In genomic region chr7:73978681-73979563, GRCh38 we compare ENCODE assay signal across 8 cellular contexts. TPM values are rescaled to one million over a fixed set of nuclear protein-coding genes. Genes with fewer than 3 reads are reported as not detected.
DNase-seq lines count a peak whose midpoint lies in the region; ATAC-seq, FAIRE-seq and TF ChIP-seq lines count a peak whose summit lies in the region.

No MANE protein-coding gene starts in this region.

- peak overlapping the region; percentile 26 for H3K4me2 ChIP-seq in HCT116 (ENCODE audit: low read length)
- H3K4me2 ChIP-seq in K562 (ENCODE audit: insufficient read depth, low read length): no peak overlapping the region

- H3K9me3 ChIP-seq in HCT116 (ENCODE audit: control insufficient read depth in 1 of 2, insufficient read depth in 1 of 2, low read depth in 1 of 2, low read length in 2 of 2) (no peaks in the 10 kb centered on the region), K562 (replicated peaks; ENCODE audit: control insufficient read depth, insufficient read depth, low read depth, low read length) (no peaks in the 10 kb centered on the region), liver (ENCODE audit: control insufficient read depth in 4 of 4, low read length in 3 of 4) (no peaks in the 10 kb centered on the region)

- BruUV-seq in HCT116 (replicated peaks; lab: Mats Ljungman, UMichigan): no TSS peak
- BruUV-seq in K562 (replicated peaks; lab: Mats Ljungman, UMichigan): no TSS peak

- no peak overlapping the region for H3K4me3 Mint-ChIP-seq in mesothelial cell of epicardium

- H3K4me3 ChIP-seq in HCT116 (replicated peaks in 1 of 2; ENCODE audit: low read depth in 1 of 2, low read length in 2 of 2) (no peak overlapping the region), K562 (no peak overlapping the region), liver (ENCODE audit: low read depth in 1 of 3, low read length in 3 of 3) (no peak overlapping the region)

- no peaks in the 10 kb centered on the region for H3K9me1 ChIP-seq in K562 (ENCODE audit: control insufficient read depth, insufficient read depth, low read length)

- H3K9me3 Mint-ChIP-seq in mesothelial cell of epicardium: no peaks in the 10 kb centered on the region

- TF ChIP-seq POLR2A in HCT116 (IDR thresholded peaks at IDR 0.05; ENCODE audit: borderline replicate concordance, extremely low read depth, insufficient read depth, insufficient read length): no peak
- no peak for TF ChIP-seq POLR2A in K562 (conservative IDR thresholded peaks at IDR 0.05)

- no peaks in the 10 kb centered on the region for H3K9me2 ChIP-seq in HCT116 (ENCODE audit: insufficient read depth)

- H3K27ac ChIP-seq in HCT116 (ENCODE audit: low read depth, low read length): no peak overlapping the region
- no peak overlapping the region for H3K27ac ChIP-seq in K562 (ENCODE audit: extremely low read depth, low read depth, low read length)
- no peak overlapping the region for H3K27ac ChIP-seq in liver (ENCODE audit: low read depth in 1 of 2, low read length in 2 of 2)

- H3K27me3 ChIP-seq in HCT116 (ENCODE audit: insufficient read depth, low read length) (no peaks in the 10 kb centered on the region), K562 (ENCODE audit: control insufficient read depth in 2 of 2, insufficient read depth in 2 of 2, low read length in 2 of 2) (peaks cover 36 to 77% of the 10 kb centered on the region in 2 experiments), liver (ENCODE audit: control insufficient read depth in 4 of 4, insufficient read depth in 4 of 4, low read length in 3 of 4) (no peaks in the 10 kb centered on the region)

- H3K36me3 ChIP-seq in HCT116 (ENCODE audit: control insufficient read depth in 1 of 2, insufficient read depth in 2 of 2, low read length in 2 of 2) (no peaks in the 10 kb centered on the region), K562 (ENCODE audit: control insufficient read depth, insufficient read depth, low read length) (no peaks in the 10 kb centered on the region), liver (ENCODE audit: control insufficient read depth in 4 of 4, insufficient read depth in 3 of 4, low read depth in 1 of 4, low read length in 3 of 4) (no peaks in the 10 kb centered on the region)

- H3K4me1 Mint-ChIP-seq in mesothelial cell of epicardium: peaks cover 58% of the 10 kb centered on the region

- H3K79me2 ChIP-seq in HCT116 (ENCODE audit: insufficient read depth, low read length) (no peaks in the 10 kb centered on the region), K562 (ENCODE audit: control insufficient read depth, insufficient read depth, low read length) (no peaks in the 10 kb centered on the region)

- 17% methylated on average over 22 of the region's 24 CpGs for WGBS in K562 (ENCODE audit: insufficient coverage, low coverage, missing lambda C conversion rate)
- WGBS in liver: 63% methylated on average over 24 of the region's 24 CpGs

- no peaks in the 10 kb centered on the region for H3K36me3 Mint-ChIP-seq in mesothelial cell of epicardium

- peak; percentile 77 for TF ChIP-seq RAD21 in HCT116 (IDR thresholded peaks at IDR 0.05; ENCODE audit: low read depth)
- peak; percentile 52 to 69 for TF ChIP-seq RAD21 in K562 (CRISPR knock-in tag; conservative IDR thresholded peaks at IDR 0.05 in 1 of 2, IDR thresholded peaks at IDR 0.05 in 1 of 2)
- TF ChIP-seq RAD21 in liver (IDR thresholded peaks at IDR 0.05): peak; percentile 95 to 97

- TF ChIP-seq EP300 in K562 (IDR thresholded peaks at IDR 0.05; ENCODE audit: low read length): no peak

- H3K9ac ChIP-seq in HCT116 (ENCODE audit: low read length) (no peak overlapping the region), K562 (ENCODE audit: insufficient read depth in 1 of 2, low read depth in 2 of 2, low read length in 2 of 2) (no peak overlapping the region), liver (ENCODE audit: low read depth in 1 of 2, low read length in 2 of 2) (no peak overlapping the region)

- TF ChIP-seq CTCF in HCT116 (IDR thresholded peaks at IDR 0.05 in 2 of 3, conservative IDR thresholded peaks at IDR 0.05 in 1 of 3; ENCODE audit: borderline replicate concordance in 1 of 3, insufficient read depth in 1 of 3, low read depth in 2 of 3, low read length in 2 of 3): peak; percentile 71 to 83 (median 75)
- TF ChIP-seq CTCF in K562 (IDR thresholded peaks at IDR 0.05 in 2 of 3, conservative IDR thresholded peaks at IDR 0.05 in 1 of 3; ENCODE audit: insufficient read depth in 2 of 3, low read depth in 1 of 3, low read length in 3 of 3): peak; percentile 69 to 81 (median 70)
- peak; percentile 78 for TF ChIP-seq CTCF in liver (IDR thresholded peaks at IDR 0.05; ENCODE audit: low read depth, low read length, missing input control)
- no peak for TF ChIP-seq CTCF in mesothelial cell of epicardium (IDR thresholded peaks at IDR 0.05; ENCODE audit: unreplicated experiment)

- H3K27me3 Mint-ChIP-seq in mesothelial cell of epicardium (ENCODE audit: low read depth): no peaks in the 10 kb centered on the region

- no peak overlapping the region for H3K27ac Mint-ChIP-seq in mesothelial cell of epicardium

- RAD21 ChIA-PET in HCT116 (lab: Charles Lee; ENCODE audit: low non-redundant PET in 1 of 2, low total read pairs in 2 of 2, uncharacterized antibody in 2 of 2, unreplicated experiment in 2 of 2): interaction anchor here in 1 of 2 experiments (0.6 kb wide), 1 partner anchor 419 kb away, joined by 7 read pairs; no protein-coding TSS in a partner anchor

- in situ Hi-C loops in K562 (cut with MboI): no loop called here

- H4K20me1 ChIP-seq in HCT116 (ENCODE audit: insufficient read depth): no peaks in the 10 kb centered on the region
- peaks cover 14% of the 10 kb centered on the region for H4K20me1 ChIP-seq in K562 (replicated peaks; ENCODE audit: control insufficient read depth, insufficient read depth, low read length)

- intact Hi-C loops in HCT116 (cut with micrococcal nuclease) (loop anchor here (1.0 kb wide), 1 partner anchor 113 kb away; no protein-coding TSS in a partner anchor), K562 (cut with micrococcal nuclease) (loop anchor here (1.0 kb wide), 1 partner anchor 113 kb away; no protein-coding TSS in a partner anchor)

- CTCF ChIA-PET in HCT116 (lab: Charles Lee) (interaction anchor here (0.6 to 2.0 kb wide), 11 partner anchors 8 to 151 kb away, joined by 3 to 7 read pairs (median 3); no protein-coding TSS in a partner anchor), K562 (lab: Yijun Ruan, JAX; ENCODE audit: low intra/inter-chr PET ratio) (interaction anchor here (0.6 to 0.9 kb wide), 2 partner anchors 106 to 113 kb away, joined by 3 to 5 read pairs; no protein-coding TSS in a partner anchor)

- H2AFZ ChIP-seq in HCT116 (ENCODE audit: low read depth, low read length, poor library complexity, severe bottlenecking) (no peak overlapping the region), K562 (ENCODE audit: low read depth, low read length) (no peak overlapping the region)

- peak; percentile 86 for FAIRE-seq in K562 (lab: Jason Lieb, UNC)

- peak; percentile 87 for DNase-seq in DMS153 treated with DMSO at 0.1 percent for 48 hours (lab: John Stamatoyannopoulos, UW; ENCODE audit: unreplicated experiment)
- DNase-seq in HCT116 (ENCODE audit: low read depth, low spot score): peak; percentile 47
- peak; percentile 92 to 95 for DNase-seq in NCI-H526 (lab: John Stamatoyannopoulos, UW)
- peak; percentile 64 to 76 (median 74) for DNase-seq in K562 (ENCODE audit: extremely low read depth in 1 of 4, low spot score in 3 of 4)
- DNase-seq in mesothelial cell of epicardium (ENCODE audit: low spot score in 2 of 2, unreplicated experiment in 2 of 2): no peak
- DNase-seq in occipital lobe (lab: John Stamatoyannopoulos, UW): no peak
- no peak for DNase-seq in central memory CD4-positive, alpha-beta T cell

- POLR2A ChIA-PET in HCT116 (lab: Charles Lee) (interaction anchor here (0.6 kb wide), 2 partner anchors 255 to 314 kb away, joined by 3 read pairs; no protein-coding TSS in a partner anchor), K562 (lab: Yijun Ruan, JAX) (interaction anchor here (0.5 kb wide), 1 partner anchor 196 kb away, joined by 4 read pairs; no protein-coding TSS in a partner anchor)

- H3K4me1 ChIP-seq in HCT116 (ENCODE audit: control insufficient read depth in 1 of 2, insufficient read depth in 2 of 2, low read length in 2 of 2) (peaks cover 9 to 16% of the 10 kb centered on the region in 2 experiments), K562 (replicated peaks in 1 of 2; ENCODE audit: control insufficient read depth in 2 of 2, insufficient read depth in 2 of 2, low read length in 2 of 2) (peaks cover 2 to 10% of the 10 kb centered on the region in 2 experiments; a peak in 3 of 5 replicates), liver (ENCODE audit: control insufficient read depth in 4 of 4, insufficient read depth in 4 of 4, low read length in 3 of 4) (peaks cover 0 to 7% (median 5%) of the 10 kb centered on the region in 4 donors)

- peak; percentile 99 for ATAC-seq in HCT116
- ATAC-seq in K562: peak; percentile 90

TF ChIP-seq in HCT116, 20 proteins besides CTCF, POLR2A, EP300 and RAD21 (continues in another document):
- TF ChIP-seq EZH2 (IDR thresholded peaks at IDR 0.05): no peak
- TF ChIP-seq FOSL1 (IDR thresholded peaks at IDR 0.05; ENCODE audit: low read depth): no peak

RNA-seq across cellular contexts. Expression of gene ELN, which starts 49.1 kb away (rescaled TPM):
- total RNA-seq in HCT116 (2021; ENCODE audit: unreplicated experiment) (0.17 TPM), K562 (2014; rRNA removed) (not detected in 2 replicates), K562 (2014; rRNA removed; fragmentation: Illumina TruSeq; extraction: Trizol) (not detected in 2 replicates), K562 (2015; rRNA removed; fragmentation: Illumina TruSeq; extraction: Trizol) (not detected in 2 replicates), K562 (2021) (0.20 TPM in 2 replicates), liver (10 to 100 TPM in 1 of 2 donors, 1 to 10 TPM in 1; 8.7 to 16.3 TPM), mesothelial cell of epicardium (32.9 to 37.4 TPM (median 33.2 TPM) in 3 replicates), occipital lobe (10.9 TPM)
- 0.07 and 0.09 TPM in 2 replicates for polyA plus RNA-seq in HCT116 (2012)
- not detected in 2 replicates for total RNA-seq in K562 (2011; cell fraction: chromatin; rRNA removed; ENCODE audit: low replicate concordance)
- total RNA-seq in K562 (2011; cell fraction: nucleolus; rRNA removed): not detected in 2 replicates
- total RNA-seq in K562 (2011; cell fraction: nucleoplasm; rRNA removed): not detected in 2 replicates
- polyA plus RNA-seq in K562 (2011; rRNA removed) (not detected in 2 replicates), K562 (2014; fragmentation: Illumina TruSeq; extraction: Trizol) (not detected in 2 replicates), K562 (2014; fragmentation: Nextera tagmentation; extraction: Ambion mirVana) (not detected), K562 (2014; rRNA removed) (not detected in 2 replicates), liver (10 to 100 TPM in 1 of 2 donors, 1 to 10 TPM in 1; 2.7 to 10.6 TPM)
- 0.01 TPM in 1 of 2 replicates, not detected in the other for polyA plus RNA-seq in K562 (2011; cell fraction: cytosol; rRNA removed)
- not detected in 2 replicates for polyA plus RNA-seq in K562 (2011; cell fraction: nucleus; rRNA removed)
- polyA plus RNA-seq in K562 (2012): 0.14 TPM in 1 of 2 replicates, not detected in the other
- polyA minus RNA-seq in K562 (2011; rRNA and poly(A)+ RNA removed): not detected in 2 replicates
- polyA minus RNA-seq in K562 (2011; cell fraction: cytosol; rRNA and poly(A)+ RNA removed): not detected in 2 replicates
- polyA minus RNA-seq in K562 (2011; cell fraction: nucleus; rRNA and poly(A)+ RNA removed): not detected in 2 replicates

Comparison
In these comparisons a context has a peak if more than half of its experiments do, and no peak if none do; other contexts are left out.
1. DNase-seq: peak in DMS153 treated with DMSO at 0.1 percent for 48 hours (single experiment), HCT116 (single experiment), NCI-H526 (2 of 2) and K562 (4 of 4); none in mesothelial cell of epicardium (0 of 2), occipital lobe (single experiment) and central memory CD4-positive, alpha-beta T cell (single experiment).